Comparison of ENCODE assay signal across 17 cellular contexts in the genomic region with DNA sequence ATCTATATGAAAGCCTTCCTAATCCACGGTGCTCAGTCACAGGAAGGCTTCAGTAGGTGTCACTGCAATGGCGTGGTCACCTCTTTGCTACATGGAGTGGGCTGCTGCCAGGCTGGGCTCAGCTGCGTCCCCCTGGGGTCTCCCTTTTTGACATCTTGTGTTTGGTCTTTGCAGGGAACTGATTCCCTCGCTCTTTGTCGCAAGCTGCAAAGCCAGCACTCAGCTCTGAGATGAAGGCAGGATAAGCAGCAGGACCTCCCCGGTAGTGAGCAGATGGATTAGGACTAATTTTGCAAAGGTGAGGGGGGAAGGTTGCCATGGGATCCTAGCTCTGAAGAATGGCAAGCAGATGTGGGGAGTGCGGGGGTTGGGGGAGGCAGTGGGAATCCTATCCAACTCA.
"Had no signal": no experiment of that assay in that cellular context is flagged by ENCODE, and none has a peak within 500 bp of the region (broad histone marks: within the 10 kb centered on the region; RNA-seq: fewer than 3 reads in every experiment).

No MANE protein-coding gene starts in this region.

- H2AFZ ChIP-seq: parathyroid adenoma had no signal

- H3K27ac Mint-ChIP-seq: activated CD4-positive, alpha-beta T cell treated with anti-CD3 and anti-CD28 coated beads, Interleukin-2, amount 10 ng/mL, durations not matched to agents 24 days and 14 days; immature natural killer cell; naive thymus-derived CD8-positive, alpha-beta T cell had no signal

- H3K79me2 ChIP-seq: parathyroid adenoma had no signal

- H3K27ac ChIP-seq: breast epithelium, neutrophil, parathyroid adenoma, sigmoid colon, spleen had no signal

- H3K4me3 Mint-ChIP-seq: activated CD4-positive, alpha-beta T cell treated with anti-CD3 and anti-CD28 coated beads, Interleukin-2, amount 10 ng/mL, durations not matched to agents 24 days and 14 days; immature natural killer cell; naive thymus-derived CD8-positive, alpha-beta T cell had no signal

- H3K27me3 ChIP-seq: breast epithelium, neutrophil, sigmoid colon, spleen had no signal

- DNase-seq: activated CD4-positive, alpha-beta T cell treated with anti-CD3 and anti-CD28 coated beads, Interleukin-2, amount 10 ng/mL, durations not matched to agents 24 days and 14 days; activated CD8-positive, alpha-beta memory T cell treated with anti-CD3 and anti-CD28 coated beads, Interleukin-2, amount 50 U/mL, for 48 hours; activated effector memory CD4-positive, alpha-beta T cell treated with Interleukin-2 at 50 U/mL for 16 hours; activated naive CD4-positive, alpha-beta T cell treated with anti-CD3 and anti-CD28 coated beads, Interleukin-2, amount 50 U/mL, for 16 hours; activated T-cell treated with anti-CD3 and anti-CD28 coated beads, Interleukin-2, amount 50 U/mL, for 48 hours; cortex of kidney; effector CD4-positive, alpha-beta T cell; immature natural killer cell; naive thymus-derived CD8-positive, alpha-beta T cell; sigmoid colon; spleen; stimulated activated CD8-positive, alpha-beta memory T cell treated with anti-CD3 and anti-CD28 coated beads, Interleukin-4, amount 100 ng/mL, for 48 hours; stimulated activated naive CD4-positive, alpha-beta T cell; T1000 had no signal

- H3K4me3 ChIP-seq: breast epithelium, sigmoid colon, spleen had no signal

- H3K36me3 ChIP-seq: breast epithelium, neutrophil, sigmoid colon, spleen had no signal

- H3K4me1 ChIP-seq: breast epithelium, parathyroid adenoma, sigmoid colon, spleen had no signal

- H3K9ac ChIP-seq: parathyroid adenoma had no signal

- H3K9me3 ChIP-seq: breast epithelium, neutrophil, sigmoid colon, spleen had no signal

- H3K4me1 Mint-ChIP-seq: activated CD4-positive, alpha-beta T cell treated with anti-CD3 and anti-CD28 coated beads, Interleukin-2, amount 10 ng/mL, durations not matched to agents 24 days and 14 days; immature natural killer cell; naive thymus-derived CD8-positive, alpha-beta T cell had no signal

- H3K36me3 Mint-ChIP-seq: naive thymus-derived CD8-positive, alpha-beta T cell had no signal

- H3K9me3 Mint-ChIP-seq: activated CD4-positive, alpha-beta T cell treated with anti-CD3 and anti-CD28 coated beads, Interleukin-2, amount 10 ng/mL, durations not matched to agents 24 days and 14 days had no signal
